Comparison of ENCODE assay signal across 18 cellular contexts in the genomic region with DNA sequence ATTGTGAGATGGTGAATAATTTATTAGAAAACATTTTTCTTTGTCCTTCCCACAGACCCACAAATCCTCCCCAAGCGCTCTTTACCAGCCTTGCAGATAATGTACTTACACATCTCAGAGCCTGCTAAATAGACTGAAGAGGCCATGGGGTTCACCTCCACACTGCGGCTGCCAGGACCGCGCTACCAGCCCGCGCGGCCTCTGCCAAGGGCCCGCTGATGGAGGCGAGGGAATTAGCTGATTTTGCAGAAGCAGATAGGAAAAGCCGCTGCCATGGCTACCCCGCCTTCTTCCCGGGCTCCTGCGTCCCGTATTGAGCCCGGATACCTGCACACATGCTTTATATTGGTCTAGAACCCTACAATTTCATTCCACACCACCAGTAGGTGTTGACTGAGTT.
DNase-seq lines count a peak whose midpoint lies in the region; ATAC-seq, FAIRE-seq and TF ChIP-seq lines count a peak whose summit lies in the region.
"Had no signal": no experiment of that assay in that cellular context is flagged by ENCODE, and none has a peak within 500 bp of the region (broad histone marks: within the 10 kb centered on the region; RNA-seq: fewer than 3 reads in every experiment).

No MANE protein-coding gene starts in this region.

- CTCF ChIA-PET in SK-N-SH (lab: Yijun Ruan, JAX): interaction anchor here (0.9 to 1.0 kb wide), 2 partner anchors 11 to 69 kb away, joined by 3 to 4 read pairs; no protein-coding TSS in a partner anchor

- H3K4me2 ChIP-seq in GM23338: peak overlapping the region; percentile 92
- H3K4me2 ChIP-seq in SK-N-SH: 0 out of 2 replicates have a peak overlapping the region, but pooled peaks have one; percentile 33
- peak overlapping the region; percentile 28 for H3K4me2 ChIP-seq in osteoblast (ENCODE audit: insufficient read depth, low read length)

- FAIRE-seq in GM19239 (lab: Jason Lieb, UNC): no peak
- FAIRE-seq: keratinocyte, TTC549 had no signal

- H3K9me3 Mint-ChIP-seq in GM23338: no peaks in the 10 kb centered on the region
- H3K9me3 Mint-ChIP-seq in glutamatergic neuron (ENCODE audit: unreplicated experiment): peaks cover 5% of the 10 kb centered on the region
- peaks cover 5% of the 10 kb centered on the region for H3K9me3 Mint-ChIP-seq in nephron progenitor cell
- H3K9me3 Mint-ChIP-seq: activated CD4-positive, alpha-beta T cell treated with anti-CD3 and anti-CD28 coated beads, Interleukin-2, amount 10 ng/mL, durations not matched to agents 7 days and 5 days had no signal

- peak overlapping the region; percentile 77 for H3K4me3 ChIP-seq in GM23338
- no peak overlapping the region; a peak in 1 of 4 replicates for H3K4me3 ChIP-seq in SK-N-SH (ENCODE audit: low read depth in 2 of 2, low read length in 1 of 2)
- no peak overlapping the region for H3K4me3 ChIP-seq in osteoblast (ENCODE audit: insufficient read depth, low read length)

- H4K20me1 ChIP-seq in GM23338 (replicated peaks; ENCODE audit: insufficient read depth) (no peaks in the 10 kb centered on the region), SK-N-SH (ENCODE audit: insufficient read depth) (no peaks in the 10 kb centered on the region), osteoblast (ENCODE audit: insufficient read depth, low read length) (no peaks in the 10 kb centered on the region)

- TF ChIP-seq CTCF in GM23338 (conservative IDR thresholded peaks at IDR 0.05; ENCODE audit: low read depth in 2 of 2) (no peak; a peak in 1 of 4 replicates), SK-N-SH (IDR thresholded peaks at IDR 0.05) (no peak), glutamatergic neuron (IDR thresholded peaks at IDR 0.05; ENCODE audit: partially characterized antibody, unreplicated experiment) (no peak), osteoblast (IDR thresholded peaks at IDR 0.05; ENCODE audit: extremely low read depth, low read depth, low read length) (no peak), nephron progenitor cell (IDR thresholded peaks at IDR 0.05) (no peak), GM13976 (IDR thresholded peaks at IDR 0.05; ENCODE audit: borderline replicate concordance, control extremely low read depth, extremely low read depth, insufficient read depth, missing control alignments) (no peak)

- H2AFZ ChIP-seq in GM23338 (peak overlapping the region; percentile 94), SK-N-SH (ENCODE audit: low read depth) (no peak overlapping the region), osteoblast (ENCODE audit: low read length) (no peak overlapping the region)

- no peak for TF ChIP-seq EP300 in SK-N-SH (IDR thresholded peaks at IDR 0.05; ENCODE audit: borderline replicate concordance in 1 of 2, low read depth in 1 of 2, low read length in 1 of 2)

- peak; percentile 83 for ATAC-seq in GM23338
- ATAC-seq in Right ventricle myocardium inferior: no peak

- H3K36me3 ChIP-seq in GM23338 (ENCODE audit: insufficient read depth): no peaks in the 10 kb centered on the region
- no peaks in the 10 kb centered on the region for H3K36me3 ChIP-seq in SK-N-SH (replicated peaks in 1 of 2; ENCODE audit: control insufficient read depth in 1 of 2, insufficient read depth in 2 of 2, low read length in 1 of 2)
- H3K36me3 ChIP-seq in osteoblast (ENCODE audit: insufficient read depth, low read length): no peaks in the 10 kb centered on the region

- H3F3A ChIP-seq in GM23338 (replicated peaks; ENCODE audit: low read depth): no peaks in the 10 kb centered on the region; the same call in 1 of the 2 replicates
- H3F3A ChIP-seq in SK-N-SH (replicated peaks; ENCODE audit: insufficient read depth): no peaks in the 10 kb centered on the region

- peaks cover 25% of the 10 kb centered on the region for H3K4me1 ChIP-seq in GM23338 (ENCODE audit: insufficient read depth)
- H3K4me1 ChIP-seq in SK-N-SH (ENCODE audit: control insufficient read depth in 1 of 2, insufficient read depth in 2 of 2, low read depth in 1 of 2, low read length in 1 of 2): no peaks in the 10 kb centered on the region; a peak in 1 of 4 replicates
- no peaks in the 10 kb centered on the region for H3K4me1 ChIP-seq in osteoblast (ENCODE audit: insufficient read depth, low read length)
- H3K4me1 ChIP-seq: testis had no signal

- POLR2A ChIA-PET in SK-N-SH (lab: Yijun Ruan, JAX): no interaction called here

- H3K79me2 ChIP-seq in GM23338 (replicated peaks; ENCODE audit: insufficient read depth) (no peaks in the 10 kb centered on the region), SK-N-SH (ENCODE audit: insufficient read depth) (no peaks in the 10 kb centered on the region), osteoblast (ENCODE audit: insufficient read depth, low read length) (no peaks in the 10 kb centered on the region)

- no peak overlapping the region for H3K27ac ChIP-seq in GM23338 (ENCODE audit: low read depth)
- H3K27ac ChIP-seq in SK-N-SH (ENCODE audit: low read depth in 2 of 2, low read length in 1 of 2): no peak overlapping the region
- H3K27ac ChIP-seq in osteoblast (ENCODE audit: low read depth, low read length): no peak overlapping the region
- H3K27ac ChIP-seq: testis had no signal

- H3K36me3 Mint-ChIP-seq in GM23338 (ENCODE audit: low read depth) (0 out of 3 replicates have a peak, but pooled peaks cover 2% of the 10 kb centered on the region), glutamatergic neuron (ENCODE audit: unreplicated experiment) (peaks cover 5% of the 10 kb centered on the region), nephron progenitor cell (ENCODE audit: low read depth) (no peaks in the 10 kb centered on the region)
- H3K36me3 Mint-ChIP-seq: CD8-positive, alpha-beta memory T cell had no signal

- intact Hi-C loops in Right ventricle myocardium inferior (cut with DNase I): no loop called here

- H3K9me3 ChIP-seq in SK-N-SH (no peaks in the 10 kb centered on the region), osteoblast (ENCODE audit: low read depth, low read length) (no peaks in the 10 kb centered on the region)
- H3K9me3 ChIP-seq: testis had no signal

- H3K4me3 Mint-ChIP-seq in GM23338: peak overlapping the region; percentile 78
- H3K4me3 Mint-ChIP-seq in glutamatergic neuron (ENCODE audit: unreplicated experiment): peak overlapping the region; percentile 82
- H3K4me3 Mint-ChIP-seq in nephron progenitor cell: no peak overlapping the region
- H3K4me3 Mint-ChIP-seq: activated CD4-positive, alpha-beta T cell treated with anti-CD3 and anti-CD28 coated beads, Interleukin-2, amount 10 ng/mL, durations not matched to agents 7 days and 5 days; CD8-positive, alpha-beta memory T cell had no signal

- H3K4me1 Mint-ChIP-seq in GM23338 (peaks cover 22% of the 10 kb centered on the region), glutamatergic neuron (ENCODE audit: low read depth, unreplicated experiment) (peaks cover 4% of the 10 kb centered on the region), nephron progenitor cell (peaks cover 9% of the 10 kb centered on the region)
- H3K4me1 Mint-ChIP-seq: activated CD4-positive, alpha-beta T cell treated with anti-CD3 and anti-CD28 coated beads, Interleukin-2, amount 10 ng/mL, durations not matched to agents 7 days and 5 days; nephron had no signal

- H3K27me3 Mint-ChIP-seq in GM23338 (ENCODE audit: insufficient read depth, low read depth, poor library complexity) (peaks cover 18% of the 10 kb centered on the region), glutamatergic neuron (ENCODE audit: unreplicated experiment) (no peaks in the 10 kb centered on the region), nephron progenitor cell (ENCODE audit: low read depth, poor library complexity) (peaks cover 24% of the 10 kb centered on the region)

- H3K27ac Mint-ChIP-seq in GM23338 (no peak overlapping the region), glutamatergic neuron (ENCODE audit: unreplicated experiment) (no peak overlapping the region), nephron progenitor cell (no peak overlapping the region)
- H3K27ac Mint-ChIP-seq: activated CD4-positive, alpha-beta T cell treated with anti-CD3 and anti-CD28 coated beads, Interleukin-2, amount 10 ng/mL, durations not matched to agents 7 days and 5 days; CD8-positive, alpha-beta memory T cell; nephron had no signal

- H3K9me2 ChIP-seq in GM23338 (ENCODE audit: insufficient read depth) (no peaks in the 10 kb centered on the region), SK-N-SH (no peaks in the 10 kb centered on the region)

- TF ChIP-seq RAD21 in SK-N-SH (IDR thresholded peaks at IDR 0.05; ENCODE audit: low read length): no peak

- 54% methylated on average over 14 of the region's 15 CpGs for WGBS in SK-N-SH (ENCODE audit: low lambda C conversion rate)

- peak; percentile 46 for DNase-seq in GM23338 (ENCODE audit: low spot score)
- DNase-seq in SK-N-SH: peak; percentile 43
- peak; percentile 14 for DNase-seq in glutamatergic neuron
- no peak for DNase-seq in osteoblast (ENCODE audit: insufficient read length, low spot score, missing footprints)
- DNase-seq in nephron progenitor cell: no peak
- DNase-seq in Right ventricle myocardium inferior (ENCODE audit: missing footprints): no peak
- no peak for DNase-seq in GM13976 (ENCODE audit: low spot score)
- DNase-seq in GM19239 (ENCODE audit: insufficient read length, low spot score): no peak
- DNase-seq: activated CD4-positive, alpha-beta T cell treated with anti-CD3 and anti-CD28 coated beads, Interleukin-2, amount 10 ng/mL, durations not matched to agents 7 days and 5 days; CD8-positive, alpha-beta memory T cell; DND-41; GOT3; Karpas-422; NCI-H2029 treated with DMSO at 0.1 percent for 48 hours had no signal

- no peak overlapping the region for H3K9ac ChIP-seq in SK-N-SH

- H3K27me3 ChIP-seq in GM23338 (ENCODE audit: insufficient read depth) (peaks cover 44% of the 10 kb centered on the region), SK-N-SH (ENCODE audit: insufficient read depth) (peaks cover 13% of the 10 kb centered on the region; the same call in 1 of the 2 replicates), osteoblast (ENCODE audit: insufficient read depth, low read length) (peaks cover 38% of the 10 kb centered on the region)
- H3K27me3 ChIP-seq: testis had no signal

- in situ Hi-C loops in GM13976 (cut with MboI; ENCODE audit: low sequenced_read_pairs, unreplicated experiment): no loop called here

TF ChIP-seq in GM23338, 12 proteins besides CTCF, POLR2A, EP300 and RAD21:
- TF ChIP-seq EZH2 (IDR thresholded peaks at IDR 0.05; ENCODE audit: low read depth, unreplicated experiment) (no peak), STAT1 (IDR thresholded peaks at IDR 0.05; ENCODE audit: unreplicated experiment) (no peak), EZH2phosphoT487 (IDR thresholded peaks at IDR 0.05; ENCODE audit: unreplicated experiment) (no peak), NANOG (IDR thresholded peaks at IDR 0.05; ENCODE audit: borderline replicate concordance) (no peak), POLR2AphosphoS5 (IDR thresholded peaks at IDR 0.05; ENCODE audit: low read depth) (no peak)

TF ChIP-seq in SK-N-SH, 30 proteins besides CTCF, POLR2A, EP300 and RAD21:
- TF ChIP-seq RCOR1 (IDR thresholded peaks at IDR 0.05; ENCODE audit: low read length): no peak

Comparison
In these comparisons a context has a peak if more than half of its experiments do, and no peak if none do; other contexts are left out.
1. DNase-seq: peak in GM23338 (single experiment), SK-N-SH (single experiment) and glutamatergic neuron (single experiment); none in osteoblast (single experiment), nephron progenitor cell (single experiment), Right ventricle myocardium inferior (single experiment), GM13976 (single experiment) and GM19239 (single experiment).
2. H3K4me2 ChIP-seq: peak in every context shown above with its lines; median percentile 92 in GM23338; 33 in SK-N-SH; 28 in osteoblast.